In the genomic region with DNA sequence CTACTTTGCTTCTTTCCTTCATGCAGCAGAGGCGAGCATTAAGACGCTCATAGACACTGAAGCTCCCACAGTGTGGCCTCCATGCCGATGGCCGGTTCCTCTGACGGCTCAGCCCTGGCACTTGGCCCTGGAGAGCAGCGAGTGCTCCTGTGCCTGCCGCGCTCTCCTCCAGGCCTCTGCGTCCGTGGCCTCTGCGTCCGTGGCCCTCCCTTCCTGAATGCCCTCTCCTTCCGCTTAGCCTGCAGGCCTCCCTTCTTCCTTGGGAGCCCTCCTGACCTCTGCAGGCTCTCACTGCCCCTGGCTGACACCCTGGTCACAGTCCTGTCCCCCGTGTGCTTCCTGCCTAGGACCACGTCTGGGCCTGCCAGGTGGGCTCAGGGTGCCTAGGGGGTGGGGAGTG, we compare ENCODE assay signal across 21 cellular contexts.
"Had no signal": no experiment of that assay in that cellular context is flagged by ENCODE, and none has a peak within 500 bp of the region (broad histone marks: within the 10 kb centered on the region; RNA-seq: fewer than 3 reads in every experiment).

No MANE protein-coding gene starts in this region.

- H3K9me3 Mint-ChIP-seq: activated naive CD4-positive, alpha-beta T cell treated with anti-CD3 and anti-CD28 coated beads, Interleukin-2, amount 50 U/mL, for 24 hours; activated T-cell treated with anti-CD3 and anti-CD28 coated beads, Interleukin-2, amount 50 U/mL, for 72 hours; stimulated activated naive CD8-positive, alpha-beta T cell treated with anti-CD3 and anti-CD28 coated beads, Interleukin-15, Interleukin-2, amounts not matched to agents 100 ng/mL and 50 ng/mL, for 24 hours; T-helper 1 cell treated with Interleukin-12 subunit alpha and Interleukin-12 subunit beta and Interleukin-4 antibody, amounts not matched to agents 30 μg/mL and 1 μg/mL, for 36 hours had no signal

- H3K9me3 ChIP-seq: body of pancreas, thyroid gland, uterus had no signal

- H3K27me3 Mint-ChIP-seq: activated naive CD4-positive, alpha-beta T cell treated with anti-CD3 and anti-CD28 coated beads, Interleukin-2, amount 50 U/mL, for 24 hours; stimulated activated naive CD8-positive, alpha-beta T cell treated with anti-CD3 and anti-CD28 coated beads, Interleukin-15, Interleukin-2, amounts not matched to agents 100 ng/mL and 50 ng/mL, for 24 hours had no signal

- ATAC-seq: activated T-cell treated with anti-CD3 and anti-CD28 coated beads, Interleukin-2, amount 50 U/mL, for 72 hours; body of pancreas; foreskin keratinocyte had no signal

- H3K4me3 ChIP-seq: body of pancreas, cardiac muscle cell, thyroid gland, uterus had no signal

- H3K4me1 ChIP-seq: body of pancreas, foreskin keratinocyte, thyroid gland, uterus had no signal

- H3K27ac ChIP-seq: body of pancreas, cardiac muscle cell, foreskin keratinocyte, thyroid gland, uterus had no signal

- DNase-seq: activated CD4-positive, alpha-beta T cell treated with anti-CD3 and anti-CD28 coated beads for 4 hours; activated CD4-positive, alpha-beta T cell treated with anti-CD3 and anti-CD28 coated beads, Interleukin-2, amount 50 U/mL, for 48 hours; activated CD4-positive, CD25-positive, alpha-beta regulatory T cell; activated CD8-positive, alpha-beta memory T cell treated with anti-CD3 and anti-CD28 coated beads, Interleukin-2, amount 50 U/mL, for 48 hours; activated gamma-delta T cell treated with Interleukin-2 at 50 U/mL for 16 hours; activated T-cell treated with anti-CD3 and anti-CD28 coated beads, Interleukin-2, amount 50 U/mL, for 72 hours; anterior cingulate cortex; effector memory CD4-positive, alpha-beta T cell; foreskin keratinocyte; kidney glomerular epithelial cell; mesenchymal stem cell; occipital lobe; stimulated activated CD4-positive, alpha-beta T cell treated with anti-CD3 and anti-CD28 coated beads, Interleukin-4, amount 100 ng/mL, for 1 hour; substantia nigra; thyroid gland; uterus had no signal

- H3K36me3 Mint-ChIP-seq: activated naive CD4-positive, alpha-beta T cell treated with anti-CD3 and anti-CD28 coated beads, Interleukin-2, amount 50 U/mL, for 24 hours had no signal

- H3K4me3 Mint-ChIP-seq: activated naive CD4-positive, alpha-beta T cell treated with anti-CD3 and anti-CD28 coated beads, Interleukin-2, amount 50 U/mL, for 24 hours; activated T-cell treated with anti-CD3 and anti-CD28 coated beads, Interleukin-2, amount 50 U/mL, for 72 hours; stimulated activated naive CD8-positive, alpha-beta T cell treated with anti-CD3 and anti-CD28 coated beads, Interleukin-15, Interleukin-2, amounts not matched to agents 100 ng/mL and 50 ng/mL, for 24 hours; T-helper 1 cell treated with Interleukin-12 subunit alpha and Interleukin-12 subunit beta and Interleukin-4 antibody, amounts not matched to agents 30 μg/mL and 1 μg/mL, for 36 hours had no signal

- H3K4me1 Mint-ChIP-seq: activated naive CD4-positive, alpha-beta T cell treated with anti-CD3 and anti-CD28 coated beads, Interleukin-2, amount 50 U/mL, for 24 hours had no signal

- H3K27ac Mint-ChIP-seq: activated naive CD4-positive, alpha-beta T cell treated with anti-CD3 and anti-CD28 coated beads, Interleukin-2, amount 50 U/mL, for 24 hours; activated T-cell treated with anti-CD3 and anti-CD28 coated beads, Interleukin-2, amount 50 U/mL, for 72 hours; stimulated activated naive CD8-positive, alpha-beta T cell treated with anti-CD3 and anti-CD28 coated beads, Interleukin-15, Interleukin-2, amounts not matched to agents 100 ng/mL and 50 ng/mL, for 24 hours; T-helper 1 cell treated with Interleukin-12 subunit alpha and Interleukin-12 subunit beta and Interleukin-4 antibody, amounts not matched to agents 30 μg/mL and 1 μg/mL, for 36 hours had no signal

- H3K27me3 ChIP-seq: body of pancreas, cardiac muscle cell, foreskin keratinocyte, thyroid gland, uterus had no signal

- H3K36me3 ChIP-seq: cardiac muscle cell, thyroid gland, uterus had no signal
